16 cellular contexts compared by ENCODE assay signal in genomic region chr6:127869183-127869582, GRCh38. TPM values are rescaled to one million over a fixed set of nuclear protein-coding genes. Genes with fewer than 3 reads are reported as not detected.
DNase-seq lines count a peak whose midpoint lies in the region; ATAC-seq and TF ChIP-seq lines count a peak whose summit lies in the region.
"Had no signal": no experiment of that assay in that cellular context is flagged by ENCODE, and none has a peak within 500 bp of the region (broad histone marks: within the 10 kb centered on the region; RNA-seq: fewer than 3 reads in every experiment).

No MANE protein-coding gene starts in this region.

- no peak overlapping the region for H3K4me3 ChIP-seq in left lung
- H3K4me3 ChIP-seq: Peyer's patch had no signal

- no peaks in the 10 kb centered on the region for H3K27me3 Mint-ChIP-seq in activated naive CD4-positive, alpha-beta T cell treated with anti-CD3 and anti-CD28 coated beads for 36 hours (ENCODE audit: low read depth)
- no peaks in the 10 kb centered on the region for H3K27me3 Mint-ChIP-seq in activated naive CD8-positive, alpha-beta T cell
- H3K27me3 Mint-ChIP-seq: IgD-negative memory B cell had no signal

- ATAC-seq in HG03095 (IDR thresholded peaks at IDR 0.05; ENCODE audit: unreplicated experiment) (no peak), left lung (no peak)

- H3K9me3 ChIP-seq in left lung, result peaks cover 0 to 17% of the 10 kb centered on the region in 2 donors
- H3K9me3 ChIP-seq: Peyer's patch had no signal

- intact Hi-C loops in activated naive CD4-positive, alpha-beta T cell treated with anti-CD3 and anti-CD28 coated beads for 36 hours (cut with micrococcal nuclease), result loop anchor here (1.0 kb wide), 1 partner anchor 9 kb away; no protein-coding TSS in a partner anchor
- intact Hi-C loops in left lung (cut with DNase I), result no loop called here

- H3K27me3 ChIP-seq in left lung, result no peaks in the 10 kb centered on the region
- H3K27me3 ChIP-seq: Peyer's patch had no signal

- no peaks in the 10 kb centered on the region for H3K36me3 ChIP-seq in left lung
- H3K36me3 ChIP-seq: Peyer's patch had no signal

- no peak overlapping the region for H3K27ac ChIP-seq in left lung
- H3K27ac ChIP-seq: Peyer's patch had no signal

- DNase-seq in activated naive CD4-positive, alpha-beta T cell treated with anti-CD3 and anti-CD28 coated beads for 36 hours, result no peak
- DNase-seq in activated naive CD4-positive, alpha-beta T cell treated with anti-CD3 and anti-CD28 coated beads, Interleukin-2, amount 50 U/mL, for 16 hours, result no peak
- peak; percentile 62 for DNase-seq in globus pallidus (ENCODE audit: low spot score)
- no peak for DNase-seq in AG20443 (ENCODE audit: low spot score)
- no peak for DNase-seq in left lung
- no peak for DNase-seq in NCI-H446 (lab: John Stamatoyannopoulos, UW)
- DNase-seq: MV-4-11, NCI-H1417 treated with DMSO at 0.1 percent for 48 hours, NCI-H2029, NCI-H524, Peyer's patch had no signal

- peak overlapping the region; percentile 32 for H3K27ac Mint-ChIP-seq in activated naive CD4-positive, alpha-beta T cell treated with anti-CD3 and anti-CD28 coated beads for 36 hours
- H3K27ac Mint-ChIP-seq in activated naive CD8-positive, alpha-beta T cell, result peak overlapping the region; percentile 94
- H3K27ac Mint-ChIP-seq: IgD-negative memory B cell had no signal

- H3K36me3 Mint-ChIP-seq in activated naive CD4-positive, alpha-beta T cell treated with anti-CD3 and anti-CD28 coated beads for 36 hours (ENCODE audit: low read depth), result peaks cover 12% of the 10 kb centered on the region
- peaks cover 25% of the 10 kb centered on the region for H3K36me3 Mint-ChIP-seq in activated naive CD8-positive, alpha-beta T cell
- H3K36me3 Mint-ChIP-seq: IgD-negative memory B cell had no signal

- no peak for TF ChIP-seq CTCF in left lung (IDR thresholded peaks at IDR 0.05)

- H3K4me1 Mint-ChIP-seq in activated naive CD4-positive, alpha-beta T cell treated with anti-CD3 and anti-CD28 coated beads for 36 hours (ENCODE audit: low read depth), result peaks cover 54% of the 10 kb centered on the region
- H3K4me1 Mint-ChIP-seq in activated naive CD8-positive, alpha-beta T cell (ENCODE audit: low read depth), result peaks cover 67% of the 10 kb centered on the region
- H3K4me1 Mint-ChIP-seq: IgD-negative memory B cell had no signal

- CTCF ChIA-PET in activated naive CD4-positive, alpha-beta T cell treated with anti-CD3 and anti-CD28 coated beads for 36 hours (lab: Charles Lee), result interaction anchor here (0.7 to 6.3 kb wide), 6 partner anchors 9 to 712 kb away, joined by 3 to 38 read pairs (median 4); no protein-coding TSS in a partner anchor

- H3K4me1 ChIP-seq in left lung, result no peaks in the 10 kb centered on the region
- H3K4me1 ChIP-seq: Peyer's patch had no signal

- H3K4me3 Mint-ChIP-seq in activated naive CD4-positive, alpha-beta T cell treated with anti-CD3 and anti-CD28 coated beads for 36 hours, result peak overlapping the region; percentile 63
- H3K4me3 Mint-ChIP-seq in activated naive CD8-positive, alpha-beta T cell, result peak overlapping the region; percentile 65

- peaks cover 11% of the 10 kb centered on the region for H3K9me3 Mint-ChIP-seq in activated naive CD4-positive, alpha-beta T cell treated with anti-CD3 and anti-CD28 coated beads for 36 hours
- H3K9me3 Mint-ChIP-seq in activated naive CD8-positive, alpha-beta T cell (ENCODE audit: low read depth), result peaks cover 18% of the 10 kb centered on the region

RNA-seq across cellular contexts. Expression of gene THEMIS, which starts 31.7 kb away (rescaled TPM):
- total RNA-seq in activated naive CD4-positive, alpha-beta T cell treated with anti-CD3 and anti-CD28 coated beads for 36 hours, result 1 to 10 TPM; 7.0 to 7.4 TPM
- total RNA-seq in left lung, result 1 to 10 TPM in 1 of 2 donors, under 1 TPM in 1; 0.38 to 2.6 TPM
- total RNA-seq: H1, HT1080 had no signal
